ENCODE assay signal across 8 cellular contexts in genomic region chr7:1742555-1743303, GRCh38.
A peak's percentile ranks its signal among the peaks of the same experiment; 100 is the strongest.
DNase-seq lines count a peak whose midpoint lies in the region; ATAC-seq and TF ChIP-seq lines count a peak whose summit lies in the region.

No MANE protein-coding gene starts in this region.

- no peak overlapping the region for H3K4me2 ChIP-seq in GM23248 (ENCODE audit: unreplicated experiment)
- no peak overlapping the region for H3K4me2 ChIP-seq in fibroblast of lung (ENCODE audit: extremely low read depth, insufficient read depth, low read length)

- H3K36me3 Mint-ChIP-seq in stimulated activated memory B cell treated with anti-CD40 and anti-IgM and Interleukin-4, amounts not matched to agents 10 μg/mL and 1 μg/mL and 100 μg/mL, for 72 hours = no peaks in the 10 kb centered on the region

- H3K79me2 ChIP-seq in GM23248 (ENCODE audit: insufficient read depth) (no peaks in the 10 kb centered on the region), fibroblast of lung (ENCODE audit: control insufficient read depth, insufficient read depth, low read length) (no peaks in the 10 kb centered on the region)

- WGBS in GM23248 (ENCODE audit: low coverage in 1 of 2, low lambda C conversion rate in 2 of 2, missing lambda C conversion rate in 2 of 2), 2 experiments = 28 to 30% methylated on average over 27 to 28 of the region's 28 CpGs

- no peaks in the 10 kb centered on the region for H3F3A ChIP-seq in GM23248 (ENCODE audit: insufficient read depth)

- H2AFZ ChIP-seq in GM23248 (no peak overlapping the region), fibroblast of lung (ENCODE audit: low read length) (no peak overlapping the region)

- H3K9ac ChIP-seq in GM23248 (no peak overlapping the region), fibroblast of lung (ENCODE audit: insufficient read depth, low read length) (no peak overlapping the region)

- no peaks in the 10 kb centered on the region for H3K9me3 Mint-ChIP-seq in stimulated activated memory B cell treated with anti-CD40 and anti-IgM and Interleukin-4, amounts not matched to agents 10 μg/mL and 1 μg/mL and 100 μg/mL, for 72 hours

- peaks cover 61% of the 10 kb centered on the region for H3K27me3 Mint-ChIP-seq in stimulated activated memory B cell treated with anti-CD40 and anti-IgM and Interleukin-4, amounts not matched to agents 10 μg/mL and 1 μg/mL and 100 μg/mL, for 72 hours

- H3K4me3 ChIP-seq in AG10803 (ENCODE audit: low read length) (no peak overlapping the region), GM23248 (no peak overlapping the region), fibroblast of lung (replicated peaks in 1 of 4; ENCODE audit: control extremely low read depth in 1 of 4, insufficient read depth in 1 of 4, low read depth in 3 of 4, low read length in 4 of 4) (no peak overlapping the region)

- H4K20me1 ChIP-seq in GM23248 (ENCODE audit: insufficient read depth) (no peaks in the 10 kb centered on the region), fibroblast of lung (ENCODE audit: control insufficient read depth, extremely low read depth, insufficient read depth, low read length) (no peaks in the 10 kb centered on the region)

- peak; percentile 11 for DNase-seq in AG10803 (ENCODE audit: low read depth)
- DNase-seq in GM23248 = peak; percentile 51
- DNase-seq in fibroblast of lung (ENCODE audit: low read depth in 2 of 2) = peak; percentile 13 to 32
- DNase-seq in GDM1 (lab: John Stamatoyannopoulos, UW) = no peak

- H3K4me3 Mint-ChIP-seq in stimulated activated memory B cell treated with anti-CD40 and anti-IgM and Interleukin-4, amounts not matched to agents 10 μg/mL and 1 μg/mL and 100 μg/mL, for 72 hours = peak overlapping the region; percentile 60

- H3K36me3 ChIP-seq in GM23248 (ENCODE audit: low read depth) (no peaks in the 10 kb centered on the region), fibroblast of lung (ENCODE audit: control insufficient read depth, insufficient read depth, low read length) (no peaks in the 10 kb centered on the region)

- in situ Hi-C loops in GM23248 (cut with MboI) = no loop called here

- H3K9me2 ChIP-seq in GM23248 (ENCODE audit: insufficient read depth) = no peaks in the 10 kb centered on the region

- H3K27me3 ChIP-seq in GM23248 (replicated peaks; ENCODE audit: insufficient read depth) (no peaks in the 10 kb centered on the region), fibroblast of lung (ENCODE audit: control insufficient read depth, insufficient read depth, low read length) (no peaks in the 10 kb centered on the region)

- H3K4me1 ChIP-seq in GM23248 (ENCODE audit: insufficient read depth) = no peaks in the 10 kb centered on the region
- H3K4me1 ChIP-seq in fibroblast of lung (ENCODE audit: control insufficient read depth, extremely low read depth, insufficient read depth, low read length) = no peaks in the 10 kb centered on the region

- H3K9me3 ChIP-seq in GM23248 (ENCODE audit: low read depth) (no peaks in the 10 kb centered on the region), fibroblast of lung (ENCODE audit: control insufficient read depth, insufficient read depth, low read depth, low read length) (no peaks in the 10 kb centered on the region)

- H3K4me1 Mint-ChIP-seq in stimulated activated memory B cell treated with anti-CD40 and anti-IgM and Interleukin-4, amounts not matched to agents 10 μg/mL and 1 μg/mL and 100 μg/mL, for 72 hours = peaks cover 37% of the 10 kb centered on the region

- no peak for TF ChIP-seq CTCF in AG10803 (conservative IDR thresholded peaks at IDR 0.05; ENCODE audit: low read length)
- no peak for TF ChIP-seq CTCF in fibroblast of lung (conservative IDR thresholded peaks at IDR 0.05 in 1 of 2, IDR thresholded peaks at IDR 0.05 in 1 of 2; ENCODE audit: low read depth in 1 of 2, low read length in 2 of 2)

- H3K27ac ChIP-seq in GM23248 (no peak overlapping the region), fibroblast of lung (ENCODE audit: insufficient read depth, low read length) (no peak overlapping the region)

- ATAC-seq in SK-N-SH treated with all-trans-retinoic acid at 6 μM for 48 hours = peak; percentile 36; the same call in 2 of the 3 replicates
- ATAC-seq in stimulated activated memory B cell treated with anti-CD40 and anti-IgM and Interleukin-4, amounts not matched to agents 10 μg/mL and 1 μg/mL and 100 μg/mL, for 72 hours = no peak
- no peak for ATAC-seq in HG02678 (IDR thresholded peaks at IDR 0.05; ENCODE audit: unreplicated experiment)
- ATAC-seq in HG02852 (IDR thresholded peaks at IDR 0.05; ENCODE audit: unreplicated experiment) = no peak

- no peak overlapping the region for H3K27ac Mint-ChIP-seq in stimulated activated memory B cell treated with anti-CD40 and anti-IgM and Interleukin-4, amounts not matched to agents 10 μg/mL and 1 μg/mL and 100 μg/mL, for 72 hours

TF ChIP-seq in SK-N-SH treated with all-trans-retinoic acid at 6 μM for 48 hours, 23 proteins besides CTCF, POLR2A, EP300 and RAD21:
- no peak for TF ChIP-seq TSHZ2 (CRISPR knock-in tag; IDR thresholded peaks at IDR 0.05)
- TF ChIP-seq, protein P1, sequence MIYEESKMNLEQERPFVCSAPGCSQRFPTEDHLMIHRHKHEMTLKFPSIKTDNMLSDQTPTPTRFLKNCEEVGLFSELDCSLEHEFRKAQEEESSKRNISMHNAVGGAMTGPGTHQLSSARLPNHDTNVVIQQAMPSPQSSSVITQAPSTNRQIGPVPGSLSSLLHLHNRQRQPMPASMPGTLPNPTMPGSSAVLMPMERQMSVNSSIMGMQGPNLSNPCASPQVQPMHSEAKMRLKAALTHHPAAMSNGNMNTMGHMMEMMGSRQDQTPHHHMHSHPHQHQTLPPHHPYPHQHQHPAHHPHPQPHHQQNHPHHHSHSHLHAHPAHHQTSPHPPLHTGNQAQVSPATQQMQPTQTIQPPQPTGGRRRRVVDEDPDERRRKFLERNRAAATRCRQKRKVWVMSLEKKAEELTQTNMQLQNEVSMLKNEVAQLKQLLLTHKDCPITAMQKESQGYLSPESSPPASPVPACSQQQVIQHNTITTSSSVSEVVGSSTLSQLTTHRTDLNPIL (CRISPR knock-in tag; IDR thresholded peaks at IDR 0.05; ENCODE audit: low read depth) = no peak
- no peak for TF ChIP-seq ZNF565 (CRISPR knock-in tag; conservative IDR thresholded peaks at IDR 0.05; ENCODE audit: low read depth)
